Comparison of ENCODE assay signal across 19 cellular contexts in the genomic region with DNA sequence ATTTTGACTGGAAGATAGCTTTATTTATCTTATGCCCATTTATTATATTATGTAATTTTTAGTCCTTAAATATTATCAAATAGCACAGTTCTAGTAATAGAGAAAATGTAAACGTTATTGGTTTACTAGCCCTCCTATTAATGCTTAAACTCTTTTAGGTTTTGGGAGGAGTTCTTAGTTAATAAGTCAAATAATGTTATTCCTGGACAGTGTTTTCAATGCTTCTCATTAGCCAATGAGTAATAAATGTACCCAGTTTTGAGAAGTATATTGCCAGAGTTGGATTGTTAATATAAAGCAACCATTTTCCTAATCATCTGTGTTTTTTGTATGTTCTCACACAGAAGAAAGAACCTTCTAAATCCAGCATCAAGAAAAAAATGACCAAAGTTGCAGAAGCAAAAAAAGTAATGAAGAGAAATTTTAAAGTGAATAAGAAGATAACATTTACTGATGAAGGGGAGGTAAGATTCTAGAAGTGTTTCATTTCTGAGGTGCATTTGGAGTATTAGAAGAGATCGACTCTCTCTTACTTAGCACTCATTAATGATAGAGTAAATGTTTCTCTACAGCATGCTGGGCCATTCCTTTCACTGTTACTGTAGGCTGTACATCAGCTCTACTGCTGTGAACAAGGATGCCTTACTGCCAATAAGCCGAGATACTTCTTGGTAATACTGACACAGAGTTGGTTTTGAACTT.
DNase-seq lines count a peak whose midpoint lies in the region; ATAC-seq lines count a peak whose summit lies in the region.
"Had no signal": no experiment of that assay in that cellular context is flagged by ENCODE, and none has a peak within 500 bp of the region (broad histone marks: within the 10 kb centered on the region; RNA-seq: fewer than 3 reads in every experiment).

No MANE protein-coding gene starts in this region.

- peak overlapping the region; percentile 23 for H3K27ac ChIP-seq in Karpas-422 (ENCODE audit: low read length)
- H3K27ac ChIP-seq: BLaER1, KMS-11, SJSA1 had no signal

- H3K27me3 Mint-ChIP-seq in activated CD4-positive, alpha-beta memory T cell treated with anti-CD3 and anti-CD28 coated beads for 36 hours: no peaks in the 10 kb centered on the region
- H3K27me3 Mint-ChIP-seq: T-helper 17 cell had no signal

- no peak overlapping the region for H3K9ac ChIP-seq in Karpas-422 (ENCODE audit: low read length)
- H3K9ac ChIP-seq: BLaER1, KMS-11 had no signal

- DNase-seq in Karpas-422 (no peak), renal cortical epithelial cell (ENCODE audit: low read depth) (peak; percentile 72), putamen (ENCODE audit: low spot score) (no peak)
- no peak for DNase-seq in activated CD4-positive, alpha-beta memory T cell treated with anti-CD3 and anti-CD28 coated beads for 36 hours
- DNase-seq: CD8-positive, alpha-beta T cell; HCEC 1CT; NCI-H1417 treated with DMSO at 0.1 percent for 48 hours; NCI-H1930; NCI-H345; NCI-H526; T-helper 17 cell had no signal

- peak; percentile 56 for ATAC-seq in GM18909 (IDR thresholded peaks at IDR 0.05; ENCODE audit: poor library complexity, unreplicated experiment)
- peak; percentile 39 for ATAC-seq in HG02678 (IDR thresholded peaks at IDR 0.05; ENCODE audit: unreplicated experiment)
- no peak for ATAC-seq in GM18519 (IDR thresholded peaks at IDR 0.05; ENCODE audit: low FRiP score, unreplicated experiment)
- ATAC-seq: CD8-positive, alpha-beta T cell; GM23338; Panc1; T-helper 17 cell had no signal

- H3K4me3 ChIP-seq in Karpas-422 (ENCODE audit: low read length): no peak overlapping the region
- H3K4me3 ChIP-seq: BLaER1, GM23338, SJSA1 had no signal

- no peak overlapping the region for H3K4me3 Mint-ChIP-seq in activated CD4-positive, alpha-beta memory T cell treated with anti-CD3 and anti-CD28 coated beads for 36 hours
- H3K4me3 Mint-ChIP-seq: CD8-positive, alpha-beta T cell; GM23338; T-helper 17 cell had no signal

- peaks cover 7% of the 10 kb centered on the region for H3K4me1 Mint-ChIP-seq in activated CD4-positive, alpha-beta memory T cell treated with anti-CD3 and anti-CD28 coated beads for 36 hours (ENCODE audit: low read depth)

- H3K9me3 ChIP-seq in Karpas-422 (ENCODE audit: low read length): no peaks in the 10 kb centered on the region
- H3K9me3 ChIP-seq: BLaER1, SJSA1 had no signal

- no peaks in the 10 kb centered on the region for H3K9me2 ChIP-seq in Karpas-422 (replicated peaks; ENCODE audit: insufficient read depth, low read length)

- H3K27me3 ChIP-seq in Karpas-422 (ENCODE audit: low read length): no peaks in the 10 kb centered on the region
- H3K27me3 ChIP-seq: BLaER1, SJSA1 had no signal

- H3K4me2 ChIP-seq in Karpas-422 (ENCODE audit: low read depth, low read length, poor library complexity, severe bottlenecking): no peak overlapping the region
- H3K4me2 ChIP-seq: BLaER1, GM23338, KMS-11 had no signal

- POLR2A ChIA-PET in activated CD4-positive, alpha-beta memory T cell treated with anti-CD3 and anti-CD28 coated beads for 36 hours (lab: Charles Lee): no interaction called here

- H4K20me1 ChIP-seq in Karpas-422 (ENCODE audit: insufficient read depth, low read depth, low read length): no peaks in the 10 kb centered on the region

- H3K36me3 ChIP-seq in Karpas-422 (ENCODE audit: insufficient read depth, low read length): peaks cover 20% of the 10 kb centered on the region; the same call in 1 of the 2 replicates
- H3K36me3 ChIP-seq: SJSA1 had no signal

- no peak overlapping the region for H3K27ac Mint-ChIP-seq in activated CD4-positive, alpha-beta memory T cell treated with anti-CD3 and anti-CD28 coated beads for 36 hours
- H3K27ac Mint-ChIP-seq: CD8-positive, alpha-beta T cell; GM23338; T-helper 17 cell had no signal

- H3K36me3 Mint-ChIP-seq in activated CD4-positive, alpha-beta memory T cell treated with anti-CD3 and anti-CD28 coated beads for 36 hours: peaks cover 29% of the 10 kb centered on the region

- peaks cover 75% of the 10 kb centered on the region for H3K79me2 ChIP-seq in Karpas-422 (ENCODE audit: low read length)

- no peaks in the 10 kb centered on the region for H3K9me3 Mint-ChIP-seq in activated CD4-positive, alpha-beta memory T cell treated with anti-CD3 and anti-CD28 coated beads for 36 hours
- H3K9me3 Mint-ChIP-seq: CD8-positive, alpha-beta T cell; GM23338 had no signal

- intact Hi-C loops in activated CD4-positive, alpha-beta memory T cell treated with anti-CD3 and anti-CD28 coated beads for 36 hours (cut with micrococcal nuclease): no loop called here

- CTCF ChIA-PET in activated CD4-positive, alpha-beta memory T cell treated with anti-CD3 and anti-CD28 coated beads for 36 hours (lab: Charles Lee): interaction anchor here (0.9 kb wide), 1 partner anchor 140 kb away, joined by 3 read pairs; no protein-coding TSS in a partner anchor

- no peak overlapping the region for H2AFZ ChIP-seq in Karpas-422 (ENCODE audit: low read length)
- H2AFZ ChIP-seq: GM23338 had no signal

- H3K4me1 ChIP-seq in Karpas-422 (ENCODE audit: low read length): peaks cover 15% of the 10 kb centered on the region
- H3K4me1 ChIP-seq: BLaER1, SJSA1 had no signal
